8 cellular contexts compared by ENCODE assay signal in the genomic region with DNA sequence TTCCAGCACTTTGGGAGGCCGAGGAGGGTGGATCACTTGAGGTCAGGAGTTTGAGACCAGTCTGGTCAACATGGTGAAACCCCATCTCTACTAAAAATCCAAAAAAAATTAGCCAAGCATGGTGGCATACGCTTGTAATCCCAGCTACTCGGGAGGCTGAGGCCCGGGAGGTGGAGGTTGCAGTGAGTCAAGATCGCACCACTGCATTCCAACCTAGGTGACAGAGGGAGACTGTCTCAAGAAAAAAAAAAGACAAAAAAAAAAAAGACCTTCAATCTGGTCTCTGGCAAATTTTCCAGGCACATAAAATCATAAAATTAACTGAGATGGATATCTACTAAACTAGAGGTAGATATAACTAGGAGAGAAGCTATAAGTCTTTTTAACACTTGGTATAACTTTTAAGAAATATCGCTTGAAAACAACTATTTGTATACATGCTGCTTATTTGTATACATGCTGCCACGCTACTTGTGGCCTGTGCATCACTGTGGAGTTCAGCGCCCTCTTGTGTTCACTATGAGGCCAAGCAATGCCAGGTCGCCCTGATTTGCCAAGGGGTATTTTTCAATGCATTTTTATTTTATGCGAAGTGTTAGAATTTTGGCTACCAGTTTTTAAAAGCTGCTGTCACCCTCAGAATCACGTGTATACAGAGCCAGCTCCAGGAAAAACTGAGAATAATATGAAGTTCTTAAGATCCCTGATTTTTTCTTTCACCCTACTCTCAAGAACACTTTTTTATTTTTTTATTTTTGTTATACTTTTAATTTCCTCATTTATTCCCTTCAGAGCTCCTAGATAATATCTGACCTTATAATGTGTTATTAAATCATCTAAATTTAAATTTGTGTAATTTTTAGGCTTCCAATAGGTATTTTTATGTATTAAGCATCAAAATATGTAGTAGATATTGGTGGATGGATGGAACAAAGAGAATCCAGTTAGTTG. TPM values are rescaled to one million over a fixed set of nuclear protein-coding genes. Genes with fewer than 3 reads are reported as not detected.
A peak's percentile ranks its signal among the peaks of the same experiment; 100 is the strongest.
DNase-seq lines count a peak whose midpoint lies in the region; ATAC-seq and TF ChIP-seq lines count a peak whose summit lies in the region.

No MANE protein-coding gene starts in this region.

- H3K4me3 ChIP-seq in AG10803 (ENCODE audit: low read length): no peak overlapping the region
- H3K4me3 ChIP-seq in HL-60 (replicated peaks; ENCODE audit: insufficient read depth, low read length): no peak overlapping the region
- no peak overlapping the region for H3K4me3 ChIP-seq in OCI-LY3 (ENCODE audit: low read length)

- peaks cover 9% of the 10 kb centered on the region for H3K4me1 ChIP-seq in OCI-LY3 (ENCODE audit: low read length)

- H3K9ac ChIP-seq in OCI-LY3 (ENCODE audit: low read length): no peak overlapping the region

- peaks cover 3 to 4% of the 10 kb centered on the region in 2 donors for H3K4me1 Mint-ChIP-seq in natural killer cell treated with Interleukin-12 subunit alpha and Interleukin-12 subunit beta and Interleukin-15 and Interleukin-18, amount 100 ng/mL, for 72 hours (ENCODE audit: low read depth in 2 of 2)

- H3K27me3 Mint-ChIP-seq in natural killer cell treated with Interleukin-12 subunit alpha and Interleukin-12 subunit beta and Interleukin-15 and Interleukin-18, amount 100 ng/mL, for 72 hours: peaks cover 0 to 2% of the 10 kb centered on the region in 2 donors

- no peaks in the 10 kb centered on the region for H3K36me3 ChIP-seq in OCI-LY3 (replicated peaks; ENCODE audit: low read depth, low read length)

- ATAC-seq in GM19023 (IDR thresholded peaks at IDR 0.05; ENCODE audit: unreplicated experiment): peak; percentile 72
- ATAC-seq in natural killer cell treated with Interleukin-12 subunit alpha and Interleukin-12 subunit beta and Interleukin-15 and Interleukin-18, amount 100 ng/mL, for 72 hours: peak; percentile 79 to 81

- H4K20me1 ChIP-seq in OCI-LY3 (ENCODE audit: insufficient read depth, low read length): no peaks in the 10 kb centered on the region

- H3K4me2 ChIP-seq in OCI-LY3 (ENCODE audit: low read length): no peak overlapping the region

- H3K27ac Mint-ChIP-seq in natural killer cell treated with Interleukin-12 subunit alpha and Interleukin-12 subunit beta and Interleukin-15 and Interleukin-18, amount 100 ng/mL, for 72 hours: no peak overlapping the region

- no peaks in the 10 kb centered on the region for H3K36me3 Mint-ChIP-seq in natural killer cell treated with Interleukin-12 subunit alpha and Interleukin-12 subunit beta and Interleukin-15 and Interleukin-18, amount 100 ng/mL, for 72 hours

- TF ChIP-seq CTCF in AG10803 (conservative IDR thresholded peaks at IDR 0.05; ENCODE audit: low read length) (peak; percentile 97), HL-60 (IDR thresholded peaks at IDR 0.05; ENCODE audit: insufficient read depth, low read length) (peak; percentile 94), OCI-LY3 (IDR thresholded peaks at IDR 0.05; ENCODE audit: low read depth, low read length) (peak; percentile 86)

- DNase-seq in AG10803 (ENCODE audit: low read depth): peak; percentile 75
- DNase-seq in HL-60 (ENCODE audit: low read depth in 1 of 2, low spot score in 1 of 2): peak in 1 of 2 experiments; percentile 55
- DNase-seq in activated T-cell treated with anti-CD3 and anti-CD28 coated beads for 4 hours: peak; percentile 24
- DNase-seq in fibroblast of gingiva (ENCODE audit: low read depth): peak; percentile 67
- peak; percentile 68 for DNase-seq in natural killer cell treated with Interleukin-12 subunit alpha and Interleukin-12 subunit beta and Interleukin-15 and Interleukin-18, amount 100 ng/mL, for 72 hours (ENCODE audit: low spot score)
- peak; percentile 36 for DNase-seq in stromal cell of bone marrow (ENCODE audit: low read depth)

- no peak overlapping the region for H3K4me3 Mint-ChIP-seq in natural killer cell treated with Interleukin-12 subunit alpha and Interleukin-12 subunit beta and Interleukin-15 and Interleukin-18, amount 100 ng/mL, for 72 hours

- H3K27ac ChIP-seq in HL-60 (replicated peaks): no peak overlapping the region
- no peak overlapping the region for H3K27ac ChIP-seq in OCI-LY3 (ENCODE audit: low read length)

- H3K27me3 ChIP-seq in HL-60 (ENCODE audit: insufficient read depth, poor library complexity, severe bottlenecking) (no peaks in the 10 kb centered on the region), OCI-LY3 (ENCODE audit: low read depth, low read length) (peaks cover 16% of the 10 kb centered on the region; the same call in 1 of the 2 replicates)

- no peak overlapping the region for H2AFZ ChIP-seq in OCI-LY3 (ENCODE audit: low read depth, low read length)

- no peaks in the 10 kb centered on the region for H3K79me2 ChIP-seq in OCI-LY3 (ENCODE audit: low read length)

- no peaks in the 10 kb centered on the region for H3K9me3 Mint-ChIP-seq in natural killer cell treated with Interleukin-12 subunit alpha and Interleukin-12 subunit beta and Interleukin-15 and Interleukin-18, amount 100 ng/mL, for 72 hours

- H3K9me3 ChIP-seq in OCI-LY3 (ENCODE audit: insufficient read depth, low read length): no peaks in the 10 kb centered on the region

RNA-seq across cellular contexts. Expression of a gene that starts 26.7 kb away (rescaled TPM):
- total RNA-seq in natural killer cell treated with Interleukin-12 subunit alpha and Interleukin-12 subunit beta and Interleukin-15 and Interleukin-18, amount 100 ng/mL, for 72 hours: 100 to 1,000 TPM; 191 to 253 TPM
